Comparison of ENCODE assay signal across 32 cellular contexts in the genomic region with DNA sequence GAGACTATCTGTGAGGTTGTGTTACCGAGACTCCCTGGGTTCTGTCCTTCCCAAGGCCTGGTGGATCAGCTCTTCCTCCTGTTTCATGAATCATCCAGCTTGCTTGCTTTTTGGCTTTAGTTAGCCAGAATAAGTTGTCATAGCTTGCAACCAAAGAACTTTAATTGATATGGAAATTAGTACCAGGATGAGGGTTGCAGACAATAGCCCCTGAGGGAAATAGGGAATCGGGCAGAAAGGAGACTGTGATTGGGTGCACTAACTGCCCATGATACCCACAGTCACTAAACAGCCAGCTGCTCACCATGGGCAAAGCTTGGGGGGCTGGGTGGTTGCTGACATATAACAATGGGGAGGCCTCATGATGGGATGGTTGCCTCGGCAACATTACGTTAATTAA. TPM values are rescaled to one million over a fixed set of nuclear protein-coding genes. Genes with fewer than 3 reads are reported as not detected.
"Had no signal": no experiment of that assay in that cellular context is flagged by ENCODE, and none has a peak within 500 bp of the region (broad histone marks: within the 10 kb centered on the region; RNA-seq: fewer than 3 reads in every experiment).

No MANE protein-coding gene starts in this region.

- H3K4me1 Mint-ChIP-seq: activated CD4-positive, alpha-beta memory T cell treated with anti-CD3 and anti-CD28 coated beads, Interleukin-2, amount 10 ng/mL, durations not matched to agents 7 days and 5 days; activated CD4-positive, alpha-beta T cell treated with anti-CD3 and anti-CD28 coated beads, Interleukin-2, amount 10 ng/mL, durations not matched to agents 7 days and 5 days; activated naive CD4-positive, alpha-beta T cell treated with anti-CD3 and anti-CD28 coated beads, Interleukin-2, amount 10 ng/mL, durations not matched to agents 7 days and 5 days; central memory CD8-positive, alpha-beta T cell had no signal

- H3K9me3 Mint-ChIP-seq: activated CD4-positive, alpha-beta memory T cell treated with anti-CD3 and anti-CD28 coated beads, Interleukin-2, amount 10 ng/mL, durations not matched to agents 7 days and 5 days; activated CD4-positive, alpha-beta T cell treated with anti-CD3 and anti-CD28 coated beads, Interleukin-2, amount 10 ng/mL, durations not matched to agents 7 days and 5 days; activated naive CD4-positive, alpha-beta T cell treated with anti-CD3 and anti-CD28 coated beads, Interleukin-2, amount 10 ng/mL, durations not matched to agents 7 days and 5 days; activated naive CD8-positive, alpha-beta T cell treated with anti-CD3 and anti-CD28 coated beads, Interleukin-2, amount 10 ng/mL, durations not matched to agents 7 days and 5 days; activated T-cell treated with anti-CD3 and anti-CD28 coated beads, Interleukin-2, amount 50 U/mL, for 24 hours; activated T-cell treated with anti-CD3 and anti-CD28 coated beads, Interleukin-2, amount 50 U/mL, for 72 hours; central memory CD8-positive, alpha-beta T cell; dendritic cell treated with granulocyte-macrophage colony-stimulating factor and Interleukin-4, amounts not matched to agents 40 ng/mL and 50 ng/mL, for 4 days had no signal

- DNase-seq: activated CD4-positive, alpha-beta memory T cell treated with anti-CD3 and anti-CD28 coated beads, Interleukin-2, amount 10 ng/mL, durations not matched to agents 7 days and 5 days; activated CD4-positive, alpha-beta T cell treated with anti-CD3 and anti-CD28 coated beads for 1 hour; activated CD4-positive, alpha-beta T cell treated with anti-CD3 and anti-CD28 coated beads for 4 hours; activated CD4-positive, alpha-beta T cell treated with anti-CD3 and anti-CD28 coated beads, Interleukin-2, amount 10 ng/mL, durations not matched to agents 7 days and 5 days; activated CD4-positive, alpha-beta T cell treated with anti-CD3 and anti-CD28 coated beads, Interleukin-2, amount 50 U/mL, for 4 hours; activated CD8-positive, alpha-beta memory T cell treated with anti-CD3 and anti-CD28 coated beads, Interleukin-2, amount 50 U/mL, for 48 hours; activated gamma-delta T cell; activated naive CD4-positive, alpha-beta T cell; activated naive CD4-positive, alpha-beta T cell treated with anti-CD3 and anti-CD28 coated beads, Interleukin-2, amount 10 ng/mL, durations not matched to agents 7 days and 5 days; activated naive CD8-positive, alpha-beta T cell treated with anti-CD3 and anti-CD28 coated beads, Interleukin-2, amount 10 ng/mL, durations not matched to agents 7 days and 5 days; activated T-cell treated with anti-CD3 and anti-CD28 coated beads for 4 hours; activated T-cell treated with anti-CD3 and anti-CD28 coated beads, Interleukin-2, amount 50 U/mL, for 24 hours; activated T-cell treated with anti-CD3 and anti-CD28 coated beads, Interleukin-2, amount 50 U/mL, for 72 hours; brain microvascular endothelial cell; dorsolateral prefrontal cortex; effector memory CD4-positive, alpha-beta T cell; erythroblast; foreskin keratinocyte; gastrocnemius medialis; glutamatergic neuron; heart left ventricle; T-helper 2 cell had no signal

- H3K36me3 Mint-ChIP-seq: activated naive CD4-positive, alpha-beta T cell treated with anti-CD3 and anti-CD28 coated beads, Interleukin-2, amount 10 ng/mL, durations not matched to agents 7 days and 5 days; activated naive CD4-positive, alpha-beta T cell treated with anti-CD3 and anti-CD28 coated beads, Interleukin-2, amount 50 U/mL, for 72 hours; activated naive CD8-positive, alpha-beta T cell treated with anti-CD3 and anti-CD28 coated beads, Interleukin-2, amount 10 ng/mL, durations not matched to agents 7 days and 5 days had no signal

- H3K9me3 ChIP-seq: ascending aorta, esophagus muscularis mucosa, gastrocnemius medialis, heart left ventricle had no signal

- H3K4me3 Mint-ChIP-seq: activated CD4-positive, alpha-beta memory T cell treated with anti-CD3 and anti-CD28 coated beads, Interleukin-2, amount 10 ng/mL, durations not matched to agents 7 days and 5 days; activated CD4-positive, alpha-beta T cell treated with anti-CD3 and anti-CD28 coated beads, Interleukin-2, amount 10 ng/mL, durations not matched to agents 7 days and 5 days; activated naive CD4-positive, alpha-beta T cell treated with anti-CD3 and anti-CD28 coated beads, Interleukin-2, amount 10 ng/mL, durations not matched to agents 7 days and 5 days; activated naive CD8-positive, alpha-beta T cell treated with anti-CD3 and anti-CD28 coated beads, Interleukin-2, amount 10 ng/mL, durations not matched to agents 7 days and 5 days; activated T-cell treated with anti-CD3 and anti-CD28 coated beads, Interleukin-2, amount 50 U/mL, for 24 hours; activated T-cell treated with anti-CD3 and anti-CD28 coated beads, Interleukin-2, amount 50 U/mL, for 72 hours; central memory CD8-positive, alpha-beta T cell; dendritic cell treated with granulocyte-macrophage colony-stimulating factor and Interleukin-4, amounts not matched to agents 40 ng/mL and 50 ng/mL, for 4 days; WTC11 had no signal

- H3K27ac Mint-ChIP-seq: activated CD4-positive, alpha-beta memory T cell treated with anti-CD3 and anti-CD28 coated beads, Interleukin-2, amount 10 ng/mL, durations not matched to agents 7 days and 5 days; activated CD4-positive, alpha-beta T cell treated with anti-CD3 and anti-CD28 coated beads, Interleukin-2, amount 10 ng/mL, durations not matched to agents 7 days and 5 days; activated naive CD4-positive, alpha-beta T cell treated with anti-CD3 and anti-CD28 coated beads, Interleukin-2, amount 10 ng/mL, durations not matched to agents 7 days and 5 days; activated naive CD4-positive, alpha-beta T cell treated with anti-CD3 and anti-CD28 coated beads, Interleukin-2, amount 50 U/mL, for 72 hours; activated naive CD8-positive, alpha-beta T cell treated with anti-CD3 and anti-CD28 coated beads, Interleukin-2, amount 10 ng/mL, durations not matched to agents 7 days and 5 days; activated T-cell treated with anti-CD3 and anti-CD28 coated beads, Interleukin-2, amount 50 U/mL, for 24 hours; activated T-cell treated with anti-CD3 and anti-CD28 coated beads, Interleukin-2, amount 50 U/mL, for 72 hours; dendritic cell treated with granulocyte-macrophage colony-stimulating factor and Interleukin-4, amounts not matched to agents 40 ng/mL and 50 ng/mL, for 4 days; WTC11 had no signal

- ATAC-seq: activated naive CD4-positive, alpha-beta T cell treated with anti-CD3 and anti-CD28 coated beads, Interleukin-2, amount 50 U/mL, for 72 hours; activated T-cell treated with anti-CD3 and anti-CD28 coated beads, Interleukin-2, amount 50 U/mL, for 72 hours; foreskin keratinocyte; gastrocnemius medialis; heart left ventricle; WTC11 had no signal

- H3K27me3 Mint-ChIP-seq: activated CD4-positive, alpha-beta T cell treated with anti-CD3 and anti-CD28 coated beads, Interleukin-2, amount 10 ng/mL, durations not matched to agents 7 days and 5 days had no signal

- H3K4me3 ChIP-seq: ascending aorta, coronary artery, dorsolateral prefrontal cortex, esophagus muscularis mucosa, gastrocnemius medialis, heart left ventricle had no signal

- H3K27ac ChIP-seq: ascending aorta, brain microvascular endothelial cell, coronary artery, esophagus muscularis mucosa, foreskin keratinocyte, gastrocnemius medialis, heart left ventricle had no signal

- H3K4me1 ChIP-seq: ascending aorta, esophagus muscularis mucosa, foreskin keratinocyte, gastrocnemius medialis, heart left ventricle had no signal

- FAIRE-seq: bronchial epithelial cell had no signal

- H3K27me3 ChIP-seq: ascending aorta, brain microvascular endothelial cell, dorsolateral prefrontal cortex, esophagus muscularis mucosa, gastrocnemius medialis, heart left ventricle had no signal

- H3K36me3 ChIP-seq: ascending aorta, brain microvascular endothelial cell, esophagus muscularis mucosa, gastrocnemius medialis, heart left ventricle had no signal

RNA-seq across cellular contexts. Expression of a gene that starts 17.7 kb away (rescaled TPM):
- total RNA-seq: activated CD4-positive, alpha-beta memory T cell treated with anti-CD3 and anti-CD28 coated beads, Interleukin-2, amount 10 ng/mL, durations not matched to agents 7 days and 5 days; activated CD4-positive, alpha-beta T cell treated with anti-CD3 and anti-CD28 coated beads, Interleukin-2, amount 10 ng/mL, durations not matched to agents 7 days and 5 days; activated naive CD4-positive, alpha-beta T cell treated with anti-CD3 and anti-CD28 coated beads, Interleukin-2, amount 50 U/mL, for 72 hours; activated naive CD8-positive, alpha-beta T cell treated with anti-CD3 and anti-CD28 coated beads, Interleukin-2, amount 10 ng/mL, durations not matched to agents 7 days and 5 days; activated T-cell treated with anti-CD3 and anti-CD28 coated beads, Interleukin-2, amount 50 U/mL, for 72 hours; ascending aorta; bronchial epithelial cell; cardiac septum; cerebellum; dorsolateral prefrontal cortex; esophagus muscularis mucosa; foreskin keratinocyte; gastrocnemius medialis; heart left ventricle; WTC11 had no signal
- polyA plus RNA-seq: foreskin keratinocyte, heart left ventricle had no signal

RNA-seq across cellular contexts. Expression of a gene that starts 38.3 kb away (rescaled TPM):
- total RNA-seq: activated CD4-positive, alpha-beta memory T cell treated with anti-CD3 and anti-CD28 coated beads, Interleukin-2, amount 10 ng/mL, durations not matched to agents 7 days and 5 days; activated CD4-positive, alpha-beta T cell treated with anti-CD3 and anti-CD28 coated beads, Interleukin-2, amount 10 ng/mL, durations not matched to agents 7 days and 5 days; activated naive CD4-positive, alpha-beta T cell treated with anti-CD3 and anti-CD28 coated beads, Interleukin-2, amount 50 U/mL, for 72 hours; activated naive CD8-positive, alpha-beta T cell treated with anti-CD3 and anti-CD28 coated beads, Interleukin-2, amount 10 ng/mL, durations not matched to agents 7 days and 5 days; activated T-cell treated with anti-CD3 and anti-CD28 coated beads, Interleukin-2, amount 50 U/mL, for 72 hours; bronchial epithelial cell; cerebellum; foreskin keratinocyte had no signal
- polyA plus RNA-seq: foreskin keratinocyte had no signal
